Comparison of ENCODE assay signal across 19 cellular contexts in the genomic region with DNA sequence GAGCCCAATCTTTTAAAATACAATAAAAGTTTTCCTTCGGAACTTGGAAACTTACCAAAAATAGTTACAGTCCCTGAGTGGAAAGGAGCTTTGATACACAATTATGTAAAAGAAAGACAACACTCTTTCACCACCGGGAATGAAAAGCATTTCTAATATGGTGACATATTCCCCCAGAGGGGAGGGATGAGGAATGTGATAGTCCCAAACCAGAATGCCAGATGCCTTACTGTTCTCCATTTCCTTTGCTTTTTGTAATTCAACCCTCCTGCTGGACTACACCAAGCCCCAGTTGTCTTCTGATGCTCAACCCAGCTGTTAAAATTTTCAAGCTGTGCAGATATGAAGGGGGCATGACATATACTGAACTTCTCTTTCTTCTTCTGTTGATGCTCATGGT. TPM values are rescaled to one million over a fixed set of nuclear protein-coding genes. Genes with fewer than 3 reads are reported as not detected.
DNase-seq lines count a peak whose midpoint lies in the region; ATAC-seq, FAIRE-seq and TF ChIP-seq lines count a peak whose summit lies in the region.
"Had no signal": no experiment of that assay in that cellular context is flagged by ENCODE, and none has a peak within 500 bp of the region (broad histone marks: within the 10 kb centered on the region; RNA-seq: fewer than 3 reads in every experiment).

No MANE protein-coding gene starts in this region.

- no peak for TF ChIP-seq CTCF in HFFc6 (IDR thresholded peaks at IDR 0.05)
- no peak for TF ChIP-seq CTCF in astrocyte (IDR thresholded peaks at IDR 0.05; ENCODE audit: insufficient read depth, low read depth, low read length)

- H3K27me3 Mint-ChIP-seq in HFFc6 (ENCODE audit: insufficient read depth) (no peaks in the 10 kb centered on the region; the same call in 1 of the 2 replicates), astrocyte (ENCODE audit: low read depth, unreplicated experiment) (no peaks in the 10 kb centered on the region)
- H3K27me3 Mint-ChIP-seq: stimulated activated naive CD8-positive, alpha-beta T cell treated with anti-CD3 and anti-CD28 coated beads, Interleukin-15, amount 100 ng/mL, for 72 hours had no signal

- H3K27ac ChIP-seq in astrocyte (ENCODE audit: low read depth, low read length), result no peak overlapping the region
- H3K27ac ChIP-seq: adrenal gland, coronary artery, lower lobe of right lung had no signal

- H3K4me3 ChIP-seq in astrocyte (ENCODE audit: insufficient read depth, low read depth, low read length), result no peak overlapping the region
- H3K4me3 ChIP-seq: adrenal gland, coronary artery, GM12878, lower lobe of right lung had no signal

- H3K27ac Mint-ChIP-seq in HFFc6, result peak overlapping the region; percentile 53
- H3K27ac Mint-ChIP-seq in astrocyte (ENCODE audit: unreplicated experiment), result no peak overlapping the region
- H3K27ac Mint-ChIP-seq: activated T-cell treated with anti-CD3 and anti-CD28 coated beads, Interleukin-2, amount 50 U/mL, for 72 hours; stimulated activated naive CD8-positive, alpha-beta T cell treated with anti-CD3 and anti-CD28 coated beads, Interleukin-15, amount 100 ng/mL, for 72 hours had no signal

- H3K9ac ChIP-seq in astrocyte (ENCODE audit: low read length), result no peak overlapping the region

- no peak for ATAC-seq in GM19455 (IDR thresholded peaks at IDR 0.05; ENCODE audit: unreplicated experiment)
- ATAC-seq: activated T-cell treated with anti-CD3 and anti-CD28 coated beads, Interleukin-2, amount 50 U/mL, for 72 hours; GM12878; lower lobe of right lung; stimulated activated naive CD8-positive, alpha-beta T cell treated with anti-CD3 and anti-CD28 coated beads, Interleukin-15, amount 100 ng/mL, for 72 hours had no signal

- H3K4me1 Mint-ChIP-seq in HFFc6 (ENCODE audit: low read depth), result peaks cover 38% of the 10 kb centered on the region
- H3K4me1 Mint-ChIP-seq in astrocyte (ENCODE audit: low read depth, unreplicated experiment), result peaks cover 6% of the 10 kb centered on the region

- H3K4me1 ChIP-seq in astrocyte (ENCODE audit: insufficient read depth, low read length), result peaks cover 9% of the 10 kb centered on the region

- peak overlapping the region; percentile 59 for H3K4me2 ChIP-seq in astrocyte (ENCODE audit: low read length)

- peaks cover 18% of the 10 kb centered on the region for H3K79me2 ChIP-seq in astrocyte (ENCODE audit: insufficient read depth, low read length)

- H4K20me1 ChIP-seq in astrocyte (ENCODE audit: insufficient read depth, low read length), result no peaks in the 10 kb centered on the region

- FAIRE-seq in astrocyte (lab: Jason Lieb, UNC), result peak; percentile 23
- FAIRE-seq: GM12878, small intestine had no signal

- H3K4me3 Mint-ChIP-seq in HFFc6 (peak overlapping the region; percentile 16; the same call in 1 of the 2 replicates), astrocyte (ENCODE audit: unreplicated experiment) (no peak overlapping the region)
- H3K4me3 Mint-ChIP-seq: activated T-cell treated with anti-CD3 and anti-CD28 coated beads, Interleukin-2, amount 50 U/mL, for 72 hours; stimulated activated naive CD8-positive, alpha-beta T cell treated with anti-CD3 and anti-CD28 coated beads, Interleukin-15, amount 100 ng/mL, for 72 hours had no signal

- no peak overlapping the region for H2AFZ ChIP-seq in astrocyte (ENCODE audit: low read depth, low read length)

- H3K36me3 ChIP-seq in astrocyte (ENCODE audit: insufficient read depth, low read length), result no peaks in the 10 kb centered on the region
- H3K36me3 ChIP-seq: adrenal gland had no signal

- H3K9me3 ChIP-seq in astrocyte (ENCODE audit: insufficient read depth, low read depth, low read length), result no peaks in the 10 kb centered on the region
- H3K9me3 ChIP-seq: adrenal gland, lower lobe of right lung had no signal

- DNase-seq in AG08396 (ENCODE audit: low spot score) (peak; percentile 50), HFFc6 (peak; percentile 72), astrocyte (ENCODE audit: low read depth) (peak; percentile 35), myocyte (ENCODE audit: low read depth) (peak; percentile 98), NCI-H1092 (lab: John Stamatoyannopoulos, UW) (no peak), NCI-H2029 treated with DMSO at 0.1 percent for 48 hours (lab: John Stamatoyannopoulos, UW) (no peak), epidermal melanocyte (ENCODE audit: insufficient read length, low spot score) (no peak)
- DNase-seq: activated CD4-positive, alpha-beta T cell treated with anti-CD3 and anti-CD28 coated beads, Interleukin-2, amount 50 U/mL, for 1 hour; activated T-cell treated with anti-CD3 and anti-CD28 coated beads, Interleukin-2, amount 50 U/mL, for 72 hours; adrenal gland; DMS79; lower lobe of right lung; Right ventricle myocardium superior; small intestine; stimulated activated naive CD8-positive, alpha-beta T cell treated with anti-CD3 and anti-CD28 coated beads, Interleukin-15, amount 100 ng/mL, for 72 hours; T1000 had no signal

- H3K9me3 Mint-ChIP-seq in HFFc6 (no peaks in the 10 kb centered on the region), astrocyte (ENCODE audit: unreplicated experiment) (no peaks in the 10 kb centered on the region)
- H3K9me3 Mint-ChIP-seq: activated T-cell treated with anti-CD3 and anti-CD28 coated beads, Interleukin-2, amount 50 U/mL, for 72 hours; stimulated activated naive CD8-positive, alpha-beta T cell treated with anti-CD3 and anti-CD28 coated beads, Interleukin-15, amount 100 ng/mL, for 72 hours had no signal

- H3K36me3 Mint-ChIP-seq in HFFc6 (ENCODE audit: low read depth) (peaks cover 13% of the 10 kb centered on the region; the same call in 1 of the 2 replicates), astrocyte (ENCODE audit: low read depth, unreplicated experiment) (no peaks in the 10 kb centered on the region)

- H3K27me3 ChIP-seq in astrocyte (ENCODE audit: insufficient read depth, low read length), result no peaks in the 10 kb centered on the region
- H3K27me3 ChIP-seq: adrenal gland had no signal

RNA-seq across cellular contexts. Expression of gene PRIMPOL, which starts 4.1 kb away (rescaled TPM):
- 10 to 100 TPM in 4 of 6 experiments, 1 to 10 TPM in 2; 9.0 to 11.3 (median 10.8) TPM for total RNA-seq in HFFc6 (2021; fragmentation: NEBNext Ultra II Directional; extraction: Animal tissue kit (Norgen Biotek cat#: 25700))
- total RNA-seq in astrocyte, result 6.5 and 7.8 TPM in 2 replicates
- total RNA-seq in myocyte, result 17.6 and 22.5 TPM in 2 replicates
- 7.6 TPM for polyA plus RNA-seq in myocyte (2012)

RNA-seq across cellular contexts. Expression of gene CASP3, which starts 4.4 kb away (rescaled TPM):
- total RNA-seq in HFFc6 (2021; fragmentation: NEBNext Ultra II Directional; extraction: Animal tissue kit (Norgen Biotek cat#: 25700)), result 10 to 100 TPM; 25.8 to 31.6 (median 26.5) TPM
- total RNA-seq in astrocyte (40.0 and 44.8 TPM in 2 replicates), myocyte (106 and 122 TPM in 2 replicates)
- polyA plus RNA-seq in myocyte (2012), result 39.5 TPM

Comparison
In these comparisons a context has a peak if more than half of its experiments do, and no peak if none do; other contexts are left out.
1. DNase-seq: peak in AG08396 (single experiment), HFFc6 (single experiment), astrocyte (single experiment) and myocyte (single experiment); none in NCI-H1092 (single experiment), NCI-H2029 treated with DMSO at 0.1 percent for 48 hours (single experiment) and epidermal melanocyte (single experiment).